In the genomic region with DNA sequence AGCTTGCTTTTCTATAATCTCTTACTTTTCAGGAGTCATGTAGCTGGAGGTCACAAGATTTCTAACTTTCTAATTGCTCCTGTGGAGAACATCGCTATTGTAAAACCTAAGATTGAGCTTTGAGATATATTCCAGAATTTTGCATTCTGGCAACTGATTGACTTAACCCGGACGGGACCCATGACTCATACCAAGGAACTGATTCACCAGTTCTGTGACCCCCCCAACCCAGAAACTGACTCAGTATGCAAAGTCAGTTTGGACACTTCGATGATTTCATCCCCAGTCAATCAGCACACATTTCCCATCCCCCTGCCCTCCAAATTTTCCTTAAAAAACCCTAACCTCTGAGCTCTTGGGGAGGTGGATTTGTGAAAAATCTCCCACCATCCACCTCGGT, we compare ENCODE assay signal across 16 cellular contexts.
DNase-seq lines count a peak whose midpoint lies in the region; ATAC-seq, FAIRE-seq and TF ChIP-seq lines count a peak whose summit lies in the region.
"Had no signal": no experiment of that assay in that cellular context is flagged by ENCODE, and none has a peak within 500 bp of the region (broad histone marks: within the 10 kb centered on the region; RNA-seq: fewer than 3 reads in every experiment).

No MANE protein-coding gene starts in this region.

- in situ Hi-C loops in brain microvascular endothelial cell (cut with HindIII; ENCODE audit: low pct_ligation_motif_present, low sequenced_read_pairs), result no loop called here

- H3K27me3 Mint-ChIP-seq in type B pancreatic cell, result no peaks in the 10 kb centered on the region
- H3K27me3 Mint-ChIP-seq in activated CD4-positive, alpha-beta memory T cell treated with anti-CD3 and anti-CD28 coated beads for 36 hours, result no peaks in the 10 kb centered on the region
- H3K27me3 Mint-ChIP-seq in naive thymus-derived CD8-positive, alpha-beta T cell, result peaks cover 0 to 10% (median 1%) of the 10 kb centered on the region in 5 donors

- no peak overlapping the region for H3K4me3 ChIP-seq in brain microvascular endothelial cell (ENCODE audit: low read depth, low read length)
- H3K4me3 ChIP-seq in kidney epithelial cell (ENCODE audit: low read depth, low read length), result no peak overlapping the region
- H3K4me3 ChIP-seq: uterus had no signal

- no peaks in the 10 kb centered on the region for H3K4me1 Mint-ChIP-seq in type B pancreatic cell (ENCODE audit: unreplicated experiment)
- H3K4me1 Mint-ChIP-seq in activated CD4-positive, alpha-beta memory T cell treated with anti-CD3 and anti-CD28 coated beads for 36 hours (ENCODE audit: low read depth), result no peaks in the 10 kb centered on the region
- no peaks in the 10 kb centered on the region for H3K4me1 Mint-ChIP-seq in naive thymus-derived CD8-positive, alpha-beta T cell
- H3K4me1 Mint-ChIP-seq: memory B cell had no signal

- DNase-seq in AG08396 (ENCODE audit: low spot score) (peak; percentile 12), HTR-8/SVneo (ENCODE audit: insufficient read length, low spot score) (peak; percentile 20), brain microvascular endothelial cell (peak; percentile 84), kidney epithelial cell (ENCODE audit: low read depth) (peak; percentile 67), SHP77 (lab: John Stamatoyannopoulos, UW) (no peak), type B pancreatic cell (ENCODE audit: extremely low spot score, unreplicated experiment) (no peak)
- DNase-seq in activated CD4-positive, alpha-beta memory T cell treated with anti-CD3 and anti-CD28 coated beads for 36 hours, result no peak
- no peak for DNase-seq in naive thymus-derived CD8-positive, alpha-beta T cell
- DNase-seq: BE2C, DND-41, H7, SIG-M5, uterus, WERI-Rb-1 had no signal

- no peak for FAIRE-seq in HTR-8/SVneo (lab: Jason Lieb, UNC)

- H3K27me3 ChIP-seq in brain microvascular endothelial cell (replicated peaks) (no peaks in the 10 kb centered on the region), kidney epithelial cell (ENCODE audit: control insufficient read depth, insufficient read depth, low read length) (no peaks in the 10 kb centered on the region)
- H3K27me3 ChIP-seq: BE2C, uterus had no signal

- H3K4me3 Mint-ChIP-seq in type B pancreatic cell, result no peak overlapping the region
- H3K4me3 Mint-ChIP-seq in activated CD4-positive, alpha-beta memory T cell treated with anti-CD3 and anti-CD28 coated beads for 36 hours, result no peak overlapping the region
- H3K4me3 Mint-ChIP-seq in naive thymus-derived CD8-positive, alpha-beta T cell, result no peak overlapping the region
- H3K4me3 Mint-ChIP-seq: memory B cell had no signal

- no peaks in the 10 kb centered on the region for H3K36me3 ChIP-seq in brain microvascular endothelial cell (replicated peaks)
- H3K36me3 ChIP-seq in kidney epithelial cell (ENCODE audit: control insufficient read depth, insufficient read depth, low read length), result no peaks in the 10 kb centered on the region
- H3K36me3 ChIP-seq: BE2C, uterus, WERI-Rb-1 had no signal

- intact Hi-C loops in activated CD4-positive, alpha-beta memory T cell treated with anti-CD3 and anti-CD28 coated beads for 36 hours (cut with micrococcal nuclease), result no loop called here

- H3K27ac Mint-ChIP-seq in type B pancreatic cell, result no peak overlapping the region
- no peak overlapping the region for H3K27ac Mint-ChIP-seq in activated CD4-positive, alpha-beta memory T cell treated with anti-CD3 and anti-CD28 coated beads for 36 hours
- H3K27ac Mint-ChIP-seq in naive thymus-derived CD8-positive, alpha-beta T cell, result no peak overlapping the region
- H3K27ac Mint-ChIP-seq: memory B cell had no signal

- TF ChIP-seq CTCF in brain microvascular endothelial cell (IDR thresholded peaks at IDR 0.05; ENCODE audit: low read depth, low read length, missing control alignments) (no peak), kidney epithelial cell (IDR thresholded peaks at IDR 0.05; ENCODE audit: insufficient read depth, low read length, poor library complexity, severe bottlenecking) (no peak), type B pancreatic cell (conservative IDR thresholded peaks at IDR 0.05) (no peak)

- no peaks in the 10 kb centered on the region for H3K9me3 Mint-ChIP-seq in type B pancreatic cell
- H3K9me3 Mint-ChIP-seq in activated CD4-positive, alpha-beta memory T cell treated with anti-CD3 and anti-CD28 coated beads for 36 hours, result no peaks in the 10 kb centered on the region
- peaks cover 0 to 9% (median 0%) of the 10 kb centered on the region in 9 donors for H3K9me3 Mint-ChIP-seq in naive thymus-derived CD8-positive, alpha-beta T cell

- H3K36me3 Mint-ChIP-seq in type B pancreatic cell, result no peaks in the 10 kb centered on the region
- no peaks in the 10 kb centered on the region for H3K36me3 Mint-ChIP-seq in activated CD4-positive, alpha-beta memory T cell treated with anti-CD3 and anti-CD28 coated beads for 36 hours
- no peaks in the 10 kb centered on the region for H3K36me3 Mint-ChIP-seq in naive thymus-derived CD8-positive, alpha-beta T cell

- CTCF ChIA-PET in activated CD4-positive, alpha-beta memory T cell treated with anti-CD3 and anti-CD28 coated beads for 36 hours (lab: Charles Lee), result no interaction called here

- H3K27ac ChIP-seq in brain microvascular endothelial cell, result peak overlapping the region; percentile 20
- H3K27ac ChIP-seq: parathyroid adenoma, uterus, WERI-Rb-1 had no signal

- POLR2A ChIA-PET in activated CD4-positive, alpha-beta memory T cell treated with anti-CD3 and anti-CD28 coated beads for 36 hours (lab: Charles Lee), result no interaction called here
- POLR2A ChIA-PET in naive thymus-derived CD8-positive, alpha-beta T cell (lab: Charles Lee), result no interaction called here

- no peak for ATAC-seq in naive thymus-derived CD8-positive, alpha-beta T cell

Comparison
In these comparisons a context has a peak if more than half of its experiments do, and no peak if none do; other contexts are left out.
1. DNase-seq: peak in AG08396 (single experiment), HTR-8/SVneo (single experiment), brain microvascular endothelial cell (single experiment) and kidney epithelial cell (single experiment); none in SHP77 (0 of 2), type B pancreatic cell (single experiment), activated CD4-positive, alpha-beta memory T cell treated with anti-CD3 and anti-CD28 coated beads for 36 hours (single experiment) and naive thymus-derived CD8-positive, alpha-beta T cell (0 of 10).